In the genomic region with DNA sequence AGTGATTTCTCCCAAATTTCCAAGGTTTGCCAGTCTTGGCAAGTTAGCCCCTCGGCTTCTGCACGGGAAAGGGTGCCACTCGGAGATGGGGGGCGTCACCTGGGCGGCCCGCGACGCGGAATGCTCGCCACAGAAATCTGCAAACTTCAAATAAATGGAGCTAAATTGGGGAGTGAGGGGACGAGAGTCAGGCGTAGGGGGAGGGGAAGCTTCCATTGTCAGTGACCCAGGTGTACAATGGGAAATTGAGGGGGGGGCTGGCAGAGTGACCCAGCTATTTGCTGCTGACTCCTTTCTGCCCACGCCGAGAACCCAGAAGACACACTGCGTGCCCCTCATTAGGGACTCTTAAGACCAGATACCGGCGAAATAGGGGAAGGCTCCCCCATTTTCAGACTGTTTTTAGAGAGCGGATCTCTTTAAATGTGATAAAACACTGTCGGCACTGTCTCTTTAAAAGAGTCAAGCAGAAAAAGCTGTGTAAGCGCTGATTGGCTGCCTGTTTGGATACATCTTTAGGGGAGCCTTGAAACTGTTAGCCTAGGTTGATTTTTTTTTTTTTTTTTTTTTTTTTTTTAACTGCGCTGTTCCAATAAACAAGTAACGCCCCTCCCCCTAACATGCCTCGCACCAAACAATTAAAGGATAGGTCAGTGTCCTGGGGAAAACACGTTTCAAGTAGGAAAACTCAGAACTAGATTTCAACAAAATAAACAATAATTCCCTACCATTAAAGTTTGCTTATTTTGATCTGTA, we compare ENCODE assay signal across 8 cellular contexts. TPM values are rescaled to one million over a fixed set of nuclear protein-coding genes. Genes with fewer than 3 reads are reported as not detected.
DNase-seq lines count a peak whose midpoint lies in the region; ATAC-seq and TF ChIP-seq lines count a peak whose summit lies in the region.

No MANE protein-coding gene starts in this region.

- no peaks in the 10 kb centered on the region for H3K9me2 ChIP-seq in PC-3 (replicated peaks; ENCODE audit: low read length)

- no peaks in the 10 kb centered on the region for H3K9me3 ChIP-seq in PC-3 (ENCODE audit: low read length)
- H3K9me3 ChIP-seq in esophagus (ENCODE audit: control insufficient read depth in 2 of 2, insufficient read depth in 1 of 2, low read depth in 1 of 2, low read length in 1 of 2), result no peaks in the 10 kb centered on the region

- POLR2A ChIA-PET in PC-3 (lab: Charles Lee; ENCODE audit: unreplicated experiment), result interaction anchor here (0.6 kb wide), 2 partner anchors 82 to 207 kb away, joined by 3 to 42 read pairs; partner anchors contain the start of genes CYB5RL and MRPL37

- peak overlapping the region; percentile 86 for H3K4me3 Mint-ChIP-seq in activated T-cell treated with anti-CD3 and anti-CD28 coated beads, Interleukin-2, amount 50 U/mL, for 24 hours
- H3K4me3 Mint-ChIP-seq in stimulated activated naive B cell treated with anti-CD40 and anti-IgM and Interleukin-4, amounts not matched to agents 10 μg/mL and 1 μg/mL and 100 μg/mL, for 72 hours, result peak overlapping the region; percentile 87 to 89

- no peaks in the 10 kb centered on the region for H3K9me3 Mint-ChIP-seq in activated T-cell treated with anti-CD3 and anti-CD28 coated beads, Interleukin-2, amount 50 U/mL, for 24 hours
- H3K9me3 Mint-ChIP-seq in stimulated activated naive B cell treated with anti-CD40 and anti-IgM and Interleukin-4, amounts not matched to agents 10 μg/mL and 1 μg/mL and 100 μg/mL, for 72 hours, result no peaks in the 10 kb centered on the region

- H2AFZ ChIP-seq in KMS-11 (ENCODE audit: low read depth) (peak overlapping the region; percentile 53), PC-3 (ENCODE audit: low read length) (peak overlapping the region; percentile 93)

- H3K4me3 ChIP-seq in KMS-11 (IDR thresholded peaks at IDR 0.05; ENCODE audit: insufficient read depth, low read depth, low read length), result peak overlapping the region; percentile 88
- peak overlapping the region; percentile 86 for H3K4me3 ChIP-seq in PC-3 (ENCODE audit: low read length)
- peak overlapping the region; percentile 51 to 61 for H3K4me3 ChIP-seq in esophagus (ENCODE audit: low read depth in 1 of 2, low read length in 2 of 2)

- peak overlapping the region; percentile 94 for H3K27ac Mint-ChIP-seq in activated T-cell treated with anti-CD3 and anti-CD28 coated beads, Interleukin-2, amount 50 U/mL, for 24 hours
- H3K27ac Mint-ChIP-seq in stimulated activated naive B cell treated with anti-CD40 and anti-IgM and Interleukin-4, amounts not matched to agents 10 μg/mL and 1 μg/mL and 100 μg/mL, for 72 hours, result peak overlapping the region; percentile 92

- H3K9ac ChIP-seq in KMS-11, result peak overlapping the region; percentile 66; the same call in 1 of the 2 replicates
- peak overlapping the region; percentile 50 for H3K9ac ChIP-seq in PC-3 (ENCODE audit: low read length)

- 0 to 1% methylated on average over 24 of the region's 24 CpGs for WGBS in esophagus, 2 donors

- H3K27me3 ChIP-seq in KMS-11 (ENCODE audit: insufficient read depth, low read depth) (no peaks in the 10 kb centered on the region), PC-3 (ENCODE audit: low read length) (no peaks in the 10 kb centered on the region), esophagus (ENCODE audit: control insufficient read depth in 1 of 2, insufficient read depth in 2 of 2, low read length in 2 of 2) (no peaks in the 10 kb centered on the region)

- no TSS peak for BruUV-seq in PC-3 (replicated peaks; lab: Mats Ljungman, UMichigan)

- DNase-seq in Ammon's horn (ENCODE audit: low spot score) (peak; percentile 89), PC-3 (peak; percentile 90), middle frontal gyrus (ENCODE audit: extremely low spot score, low spot score) (peak; percentile 64)
- DNase-seq in activated T-cell treated with anti-CD3 and anti-CD28 coated beads, Interleukin-2, amount 50 U/mL, for 24 hours, result peak; percentile 67
- peak; percentile 60 for DNase-seq in stimulated activated naive B cell treated with anti-CD40 and anti-IgM and Interleukin-4, amounts not matched to agents 10 μg/mL and 1 μg/mL and 100 μg/mL, for 72 hours

- H4K20me1 ChIP-seq in KMS-11 (ENCODE audit: insufficient read depth) (no peaks in the 10 kb centered on the region; the same call in 1 of the 2 replicates), PC-3 (ENCODE audit: low read length) (peaks cover 8% of the 10 kb centered on the region; the same call in 1 of the 2 replicates)

- peaks cover 38% of the 10 kb centered on the region for H3K4me1 ChIP-seq in KMS-11 (ENCODE audit: low read depth, poor library complexity, severe bottlenecking)
- H3K4me1 ChIP-seq in PC-3 (ENCODE audit: insufficient read depth, low read length), result peaks cover 38% of the 10 kb centered on the region
- H3K4me1 ChIP-seq in esophagus (ENCODE audit: control insufficient read depth in 2 of 2, insufficient read depth in 2 of 2, low read length in 1 of 2), result peaks cover 0 to 23% of the 10 kb centered on the region in 2 donors

- H3K79me2 ChIP-seq in KMS-11 (ENCODE audit: insufficient read depth, low read depth) (peaks cover 12% of the 10 kb centered on the region; the same call in 1 of the 2 replicates), PC-3 (ENCODE audit: low read length) (peaks cover 16% of the 10 kb centered on the region)

- H3F3A ChIP-seq in PC-3 (ENCODE audit: low read length, unreplicated experiment), result peaks cover 5% of the 10 kb centered on the region

- CTCF ChIA-PET in PC-3 (lab: Charles Lee), result interaction anchor here (0.5 to 2.3 kb wide), 8 partner anchors 79 to 543 kb away, joined by 3 to 26 read pairs (median 6); no protein-coding TSS in a partner anchor

- intact Hi-C loops in PC-3 (cut with micrococcal nuclease), result loop anchor here (1.0 to 10.0 kb wide), 7 partner anchors 40 to 1080 kb away; partner anchors contain the start of genes CYB5RL, LRP8 and MRPL37

- TF ChIP-seq CTCF in KMS-11 (conservative IDR thresholded peaks at IDR 0.05; ENCODE audit: low read depth, low read length) (no peak), PC-3 (conservative IDR thresholded peaks at IDR 0.05; ENCODE audit: low read depth, low read length) (no peak)

- peaks cover 22% of the 10 kb centered on the region for H3K36me3 Mint-ChIP-seq in activated T-cell treated with anti-CD3 and anti-CD28 coated beads, Interleukin-2, amount 50 U/mL, for 24 hours (ENCODE audit: low read depth)
- H3K36me3 Mint-ChIP-seq in stimulated activated naive B cell treated with anti-CD40 and anti-IgM and Interleukin-4, amounts not matched to agents 10 μg/mL and 1 μg/mL and 100 μg/mL, for 72 hours, result peaks cover 0 to 6% of the 10 kb centered on the region in 2 donors

- H3K4me2 ChIP-seq in KMS-11 (peak overlapping the region; percentile 91), PC-3 (ENCODE audit: low read length) (peak overlapping the region; percentile 94)

- H3K36me3 ChIP-seq in KMS-11 (ENCODE audit: insufficient read depth), result no peaks in the 10 kb centered on the region
- H3K36me3 ChIP-seq in PC-3 (ENCODE audit: low read depth, low read length), result no peaks in the 10 kb centered on the region
- no peaks in the 10 kb centered on the region for H3K36me3 ChIP-seq in esophagus (ENCODE audit: control insufficient read depth in 2 of 2, insufficient read depth in 2 of 2, low read length in 1 of 2)

- H3K4me1 Mint-ChIP-seq in activated T-cell treated with anti-CD3 and anti-CD28 coated beads, Interleukin-2, amount 50 U/mL, for 24 hours (ENCODE audit: low read depth), result peaks cover 60% of the 10 kb centered on the region
- H3K4me1 Mint-ChIP-seq in stimulated activated naive B cell treated with anti-CD40 and anti-IgM and Interleukin-4, amounts not matched to agents 10 μg/mL and 1 μg/mL and 100 μg/mL, for 72 hours, result peaks cover 37 to 56% of the 10 kb centered on the region in 2 donors

- peak overlapping the region; percentile 73 for H3K27ac ChIP-seq in KMS-11
- H3K27ac ChIP-seq in PC-3 (ENCODE audit: low read length), result peak overlapping the region; percentile 89
- H3K27ac ChIP-seq in esophagus (ENCODE audit: low read depth in 2 of 2, low read length in 1 of 2), result peak overlapping the region; percentile 78 to 96

- H3K27me3 Mint-ChIP-seq in activated T-cell treated with anti-CD3 and anti-CD28 coated beads, Interleukin-2, amount 50 U/mL, for 24 hours, result no peaks in the 10 kb centered on the region
- H3K27me3 Mint-ChIP-seq in stimulated activated naive B cell treated with anti-CD40 and anti-IgM and Interleukin-4, amounts not matched to agents 10 μg/mL and 1 μg/mL and 100 μg/mL, for 72 hours, result no peaks in the 10 kb centered on the region

- ATAC-seq in GM19351 (IDR thresholded peaks at IDR 0.05; ENCODE audit: unreplicated experiment), result peak; percentile 40
- ATAC-seq in PC-3, result peak; percentile 9; the same call in 1 of the 2 replicates
- ATAC-seq in stimulated activated naive B cell treated with anti-CD40 and anti-IgM and Interleukin-4, amounts not matched to agents 10 μg/mL and 1 μg/mL and 100 μg/mL, for 72 hours (replicated peaks), result peak; percentile 54 to 57

RNA-seq across cellular contexts. Expression of gene SSBP3, which starts 1.2 kb away (rescaled TPM):
- 13.0 and 15.0 TPM in 2 replicates for total RNA-seq in PC-3 (2014; rRNA removed)
- 10 to 100 TPM; 30.7 to 39.0 TPM for polyA plus RNA-seq in esophagus

Comparison
In these comparisons a context has a peak if more than half of its experiments do, and no peak if none do; other contexts are left out.
1. Peak in every context shown above with its lines: DNase-seq, ATAC-seq, H3K4me3 ChIP-seq and H3K27ac ChIP-seq.